27 cellular contexts compared by ENCODE assay signal in the genomic region with DNA sequence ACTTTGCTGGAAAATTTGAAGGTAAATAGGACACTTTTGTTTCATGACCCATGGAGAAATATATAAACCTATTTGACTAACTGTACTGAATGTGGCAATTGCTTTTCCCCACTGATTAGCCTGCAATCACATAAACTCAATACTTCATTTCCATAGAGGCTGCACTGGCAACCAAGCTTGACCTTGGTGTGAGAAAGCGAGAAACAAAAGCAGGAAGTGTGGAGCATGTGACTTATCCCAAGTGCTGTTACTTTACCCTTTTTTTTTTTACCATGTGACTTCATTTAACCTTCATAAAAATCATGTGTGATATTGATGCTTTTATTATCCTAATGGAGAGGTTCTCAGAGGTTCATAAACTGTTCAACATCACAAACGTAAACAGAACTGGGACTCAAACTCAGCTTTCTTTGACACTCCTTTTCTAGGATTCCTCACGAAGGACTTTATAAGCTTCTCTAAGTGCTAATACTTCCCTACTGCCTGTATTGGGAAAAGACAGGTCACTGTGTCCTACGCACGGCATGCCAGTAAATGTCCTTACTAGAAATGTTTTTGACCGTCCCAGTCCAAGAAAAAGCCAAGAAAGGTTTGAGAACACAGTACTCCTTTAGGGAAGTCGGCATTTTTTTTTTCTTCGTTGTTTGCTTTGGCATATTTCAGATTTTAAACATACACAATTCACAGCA. TPM values are rescaled to one million over a fixed set of nuclear protein-coding genes. Genes with fewer than 3 reads are reported as not detected.
DNase-seq lines count a peak whose midpoint lies in the region; ATAC-seq and TF ChIP-seq lines count a peak whose summit lies in the region.
"Had no signal": no experiment of that assay in that cellular context is flagged by ENCODE, and none has a peak within 500 bp of the region (broad histone marks: within the 10 kb centered on the region; RNA-seq: fewer than 3 reads in every experiment).

No MANE protein-coding gene starts in this region.

- no peak for DNase-seq in PC-9
- DNase-seq in heart left ventricle, result no peak
- DNase-seq in renal cortical epithelial cell (ENCODE audit: low read depth), result peak; percentile 10
- no peak for DNase-seq in NCI-H1436 (lab: John Stamatoyannopoulos, UW)
- DNase-seq in T-helper 2 cell treated with Interferon-gamma antibody and Interleukin-4, amounts not matched to agents 5 μg/mL and 100 μg/mL, for 36 hours (ENCODE audit: low spot score), result no peak
- DNase-seq in naive thymus-derived CD8-positive, alpha-beta T cell, result no peak
- no peak for DNase-seq in NCI-H2196 (lab: John Stamatoyannopoulos, UW; ENCODE audit: unreplicated experiment)
- DNase-seq: activated CD4-positive, alpha-beta T cell treated with anti-CD3 and anti-CD28 coated beads, Interleukin-2, amount 10 ng/mL, durations not matched to agents 7 days and 5 days; activated CD8-positive, alpha-beta memory T cell treated with anti-CD3 and anti-CD28 coated beads, Interleukin-2, amount 10 ng/mL, durations not matched to agents 7 days and 5 days; activated naive CD4-positive, alpha-beta T cell treated with anti-CD3 and anti-CD28 coated beads for 36 hours; GM23248; head of caudate nucleus; left colon; MG63; naive thymus-derived CD4-positive, alpha-beta T cell; NCI-H1417 treated with DMSO at 0.1 percent for 48 hours; NCI-H510A; pancreas; stomach had no signal

- H3K27ac Mint-ChIP-seq in T-helper 2 cell treated with Interferon-gamma antibody and Interleukin-4, amounts not matched to agents 5 μg/mL and 100 μg/mL, for 36 hours, result no peak overlapping the region
- H3K27ac Mint-ChIP-seq in naive thymus-derived CD8-positive, alpha-beta T cell, result no peak overlapping the region
- H3K27ac Mint-ChIP-seq: activated CD4-positive, alpha-beta T cell treated with anti-CD3 and anti-CD28 coated beads, Interleukin-2, amount 10 ng/mL, durations not matched to agents 7 days and 5 days; activated CD8-positive, alpha-beta memory T cell treated with anti-CD3 and anti-CD28 coated beads, Interleukin-2, amount 10 ng/mL, durations not matched to agents 7 days and 5 days; activated naive CD4-positive, alpha-beta T cell treated with anti-CD3 and anti-CD28 coated beads for 36 hours; dendritic cell treated with granulocyte-macrophage colony-stimulating factor and Interleukin-4, amounts not matched to agents 40 ng/mL and 50 ng/mL, for 4 days; naive thymus-derived CD4-positive, alpha-beta T cell; type B pancreatic cell had no signal

- peak overlapping the region; percentile 36; the same call in 1 of the 2 replicates for H2AFZ ChIP-seq in PC-9
- H2AFZ ChIP-seq: GM23248 had no signal

- POLR2A ChIA-PET in PC-9 (lab: Charles Lee; ENCODE audit: unreplicated experiment), result no interaction called here
- POLR2A ChIA-PET in naive thymus-derived CD8-positive, alpha-beta T cell (lab: Charles Lee), result no interaction called here

- H3K9me3 Mint-ChIP-seq in T-helper 2 cell treated with Interferon-gamma antibody and Interleukin-4, amounts not matched to agents 5 μg/mL and 100 μg/mL, for 36 hours, result peaks cover 13% of the 10 kb centered on the region
- peaks cover 0 to 12% (median 0%) of the 10 kb centered on the region in 9 donors for H3K9me3 Mint-ChIP-seq in naive thymus-derived CD8-positive, alpha-beta T cell
- H3K9me3 Mint-ChIP-seq: activated naive CD4-positive, alpha-beta T cell treated with anti-CD3 and anti-CD28 coated beads for 36 hours had no signal

- H3K27ac ChIP-seq in BLaER1 (no peak overlapping the region), PC-9 (no peak overlapping the region), heart left ventricle (peak overlapping the region in 11 of 12 donors; percentile 35 to 70 (median 60))
- H3K27ac ChIP-seq: A549, GM23248, pancreas, VCaP had no signal

- H3K9me3 ChIP-seq in BLaER1 (peaks cover 7% of the 10 kb centered on the region; the same call in 1 of the 2 replicates), PC-9 (ENCODE audit: insufficient read depth, low read depth) (no peaks in the 10 kb centered on the region), heart left ventricle (peaks cover 0 to 2% (median 0%) of the 10 kb centered on the region in 12 donors)
- H3K9me3 ChIP-seq: A549, MG63, pancreas, stomach had no signal

- WGBS in heart left ventricle, 4 donors, result 23 to 52% (median 33%) methylated on average over 8 of the region's 8 CpGs

- no peaks in the 10 kb centered on the region for H3K36me3 ChIP-seq in BLaER1
- H3K36me3 ChIP-seq in PC-9 (ENCODE audit: low read depth), result no peaks in the 10 kb centered on the region
- no peaks in the 10 kb centered on the region for H3K36me3 ChIP-seq in heart left ventricle
- H3K36me3 ChIP-seq: MG63, pancreas, stomach had no signal

- H3K4me1 ChIP-seq in BLaER1 (peaks cover 41% of the 10 kb centered on the region), PC-9 (replicated peaks; ENCODE audit: insufficient read depth) (no peaks in the 10 kb centered on the region), heart left ventricle (peaks cover 5 to 53% (median 35%) of the 10 kb centered on the region in 12 donors)
- H3K4me1 ChIP-seq: A549 had no signal

- TF ChIP-seq CTCF in PC-9 (conservative IDR thresholded peaks at IDR 0.05) (no peak), heart left ventricle (IDR thresholded peaks at IDR 0.05) (no peak)

- no peaks in the 10 kb centered on the region for H3K36me3 Mint-ChIP-seq in T-helper 2 cell treated with Interferon-gamma antibody and Interleukin-4, amounts not matched to agents 5 μg/mL and 100 μg/mL, for 36 hours (ENCODE audit: low read depth)
- peaks cover 0 to 3% (median 0%) of the 10 kb centered on the region in 3 donors for H3K36me3 Mint-ChIP-seq in naive thymus-derived CD8-positive, alpha-beta T cell
- H3K36me3 Mint-ChIP-seq: activated CD8-positive, alpha-beta memory T cell treated with anti-CD3 and anti-CD28 coated beads, Interleukin-2, amount 10 ng/mL, durations not matched to agents 7 days and 5 days; naive thymus-derived CD4-positive, alpha-beta T cell; type B pancreatic cell had no signal

- no peaks in the 10 kb centered on the region for H3K27me3 Mint-ChIP-seq in T-helper 2 cell treated with Interferon-gamma antibody and Interleukin-4, amounts not matched to agents 5 μg/mL and 100 μg/mL, for 36 hours (ENCODE audit: low read depth)
- H3K27me3 Mint-ChIP-seq in naive thymus-derived CD8-positive, alpha-beta T cell, result no peaks in the 10 kb centered on the region
- H3K27me3 Mint-ChIP-seq: activated CD4-positive, alpha-beta T cell treated with anti-CD3 and anti-CD28 coated beads, Interleukin-2, amount 10 ng/mL, durations not matched to agents 7 days and 5 days; activated CD8-positive, alpha-beta memory T cell treated with anti-CD3 and anti-CD28 coated beads, Interleukin-2, amount 10 ng/mL, durations not matched to agents 7 days and 5 days; dendritic cell treated with granulocyte-macrophage colony-stimulating factor and Interleukin-4, amounts not matched to agents 40 ng/mL and 50 ng/mL, for 4 days; type B pancreatic cell had no signal

- intact Hi-C loops in PC-9 (cut with micrococcal nuclease; ENCODE audit: unreplicated experiment) (no loop called here), heart left ventricle (cut with DNase I) (loop anchor here in 1 of 10 donors (10.0 kb wide), 1 partner anchor 49 kb away; no protein-coding TSS in a partner anchor)

- no peak for TF ChIP-seq POLR2A in heart left ventricle (IDR thresholded peaks at IDR 0.05)

- ATAC-seq in heart left ventricle, result peak; percentile 45 to 77 (median 56)
- ATAC-seq in naive thymus-derived CD8-positive, alpha-beta T cell, result no peak
- ATAC-seq: A549; activated CD8-positive, alpha-beta memory T cell treated with anti-CD3 and anti-CD28 coated beads, Interleukin-2, amount 10 ng/mL, durations not matched to agents 7 days and 5 days; K562; left colon; naive thymus-derived CD4-positive, alpha-beta T cell; pancreas had no signal

- peaks cover 4% of the 10 kb centered on the region; the same call in 1 of the 2 replicates for H3K9me2 ChIP-seq in PC-9 (ENCODE audit: insufficient read depth)

- H3K79me2 ChIP-seq in PC-9 (ENCODE audit: low read depth), result no peaks in the 10 kb centered on the region

- H3F3A ChIP-seq in PC-9 (ENCODE audit: insufficient read depth, low read depth), result no peaks in the 10 kb centered on the region

- BruUV-seq in PC-9 (replicated peaks; lab: Mats Ljungman, UMichigan), result no TSS peak

- no peak overlapping the region for H3K4me3 Mint-ChIP-seq in T-helper 2 cell treated with Interferon-gamma antibody and Interleukin-4, amounts not matched to agents 5 μg/mL and 100 μg/mL, for 36 hours
- H3K4me3 Mint-ChIP-seq in naive thymus-derived CD8-positive, alpha-beta T cell, result no peak overlapping the region
- H3K4me3 Mint-ChIP-seq: activated CD4-positive, alpha-beta T cell treated with anti-CD3 and anti-CD28 coated beads, Interleukin-2, amount 10 ng/mL, durations not matched to agents 7 days and 5 days; activated CD8-positive, alpha-beta memory T cell treated with anti-CD3 and anti-CD28 coated beads, Interleukin-2, amount 10 ng/mL, durations not matched to agents 7 days and 5 days; activated naive CD4-positive, alpha-beta T cell treated with anti-CD3 and anti-CD28 coated beads for 36 hours; dendritic cell treated with granulocyte-macrophage colony-stimulating factor and Interleukin-4, amounts not matched to agents 40 ng/mL and 50 ng/mL, for 4 days; naive thymus-derived CD4-positive, alpha-beta T cell; type B pancreatic cell had no signal

- H3K27me3 ChIP-seq in BLaER1 (no peaks in the 10 kb centered on the region), PC-9 (ENCODE audit: insufficient read depth, low read depth) (no peaks in the 10 kb centered on the region), heart left ventricle (no peaks in the 10 kb centered on the region)
- H3K27me3 ChIP-seq: MG63, pancreas, stomach had no signal

- peak overlapping the region; percentile 16; the same call in 1 of the 2 replicates for H3K4me2 ChIP-seq in BLaER1
- H3K4me2 ChIP-seq in PC-9, result no peak overlapping the region
- H3K4me2 ChIP-seq: A549 had no signal

- H4K20me1 ChIP-seq in BLaER1 (no peaks in the 10 kb centered on the region), PC-9 (ENCODE audit: insufficient read depth) (no peaks in the 10 kb centered on the region)

- H3K4me1 Mint-ChIP-seq in T-helper 2 cell treated with Interferon-gamma antibody and Interleukin-4, amounts not matched to agents 5 μg/mL and 100 μg/mL, for 36 hours (ENCODE audit: low read depth), result no peaks in the 10 kb centered on the region
- H3K4me1 Mint-ChIP-seq in naive thymus-derived CD8-positive, alpha-beta T cell, result no peaks in the 10 kb centered on the region
- H3K4me1 Mint-ChIP-seq: activated CD4-positive, alpha-beta T cell treated with anti-CD3 and anti-CD28 coated beads, Interleukin-2, amount 10 ng/mL, durations not matched to agents 7 days and 5 days; activated CD8-positive, alpha-beta memory T cell treated with anti-CD3 and anti-CD28 coated beads, Interleukin-2, amount 10 ng/mL, durations not matched to agents 7 days and 5 days; naive thymus-derived CD4-positive, alpha-beta T cell had no signal

- H3K4me3 ChIP-seq in BLaER1, result no peak overlapping the region
- no peak overlapping the region for H3K4me3 ChIP-seq in PC-9
- H3K4me3 ChIP-seq in heart left ventricle, result no peak overlapping the region
- H3K4me3 ChIP-seq: A549, GM23248, K562, MG63, pancreas, stomach had no signal

- H3K9ac ChIP-seq in BLaER1, result no peak overlapping the region
- H3K9ac ChIP-seq: GM23248 had no signal

- CTCF ChIA-PET in PC-9 (lab: Charles Lee), result no interaction called here

RNA-seq across cellular contexts. Expression of a gene that starts 34.9 kb away (rescaled TPM):
- total RNA-seq in PC-9 (2021), result 0.28 TPM in 1 of 2 replicates, not detected in the other
- 10 to 100 TPM in 4 of 9 donors, 1 to 10 TPM in 5; 1.3 to 19.8 (median 8.6) TPM for total RNA-seq in heart left ventricle
- polyA plus RNA-seq in heart left ventricle, result 1 to 10 TPM; 3.0 to 7.9 TPM
- total RNA-seq in renal cortical epithelial cell, result 1.0 TPM in 1 of 2 replicates, not detected in the other
- total RNA-seq in naive thymus-derived CD8-positive, alpha-beta T cell, result not detected
- polyA plus RNA-seq in naive thymus-derived CD8-positive, alpha-beta T cell, result not detected
- total RNA-seq: activated CD4-positive, alpha-beta T cell treated with anti-CD3 and anti-CD28 coated beads, Interleukin-2, amount 10 ng/mL, durations not matched to agents 7 days and 5 days; activated CD8-positive, alpha-beta memory T cell treated with anti-CD3 and anti-CD28 coated beads, Interleukin-2, amount 10 ng/mL, durations not matched to agents 7 days and 5 days; activated naive CD4-positive, alpha-beta T cell treated with anti-CD3 and anti-CD28 coated beads for 36 hours; RPMI7951; T-helper 2 cell treated with Interferon-gamma antibody and Interleukin-4, amounts not matched to agents 100 ng/mL and 5 ng/mL, for 36 hours had no signal
- polyA plus RNA-seq: A549; naive thymus-derived CD4-positive, alpha-beta T cell had no signal

Comparison
In these comparisons a context has a peak if more than half of its experiments do, and no peak if none do; other contexts are left out.
1. H3K27ac ChIP-seq: peak in heart left ventricle (11 of 12); none in BLaER1 (single experiment) and PC-9 (single experiment).
2. ATAC-seq: peak in heart left ventricle (4 of 4); none in naive thymus-derived CD8-positive, alpha-beta T cell (0 of 2).